Comparison of ENCODE assay signal across 1 cellular context in the genomic region with DNA sequence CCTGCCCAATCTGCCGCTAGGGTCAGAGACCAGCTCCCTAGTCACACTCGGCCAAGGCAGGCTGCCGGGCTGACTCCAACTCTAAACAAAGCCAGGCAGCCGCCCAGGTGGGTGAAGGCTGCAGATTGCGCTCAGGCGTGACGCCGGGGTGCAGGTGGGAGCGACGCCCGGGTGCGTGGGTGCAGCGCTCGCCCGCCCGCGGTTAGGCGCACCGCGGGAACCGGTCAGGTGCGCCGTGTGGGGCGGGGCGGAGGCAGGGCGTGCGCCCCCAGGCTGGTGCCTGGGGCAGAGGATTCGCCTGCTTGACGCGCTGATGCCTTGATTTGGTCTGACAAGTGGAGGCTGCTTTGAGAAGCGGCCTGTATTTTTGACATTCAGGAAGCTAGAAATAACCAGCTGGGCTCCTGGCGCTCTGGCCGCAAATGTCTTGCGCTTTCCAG.
TF ChIP-seq lines count a peak whose summit lies in the region.

No MANE protein-coding gene starts in this region.

TF ChIP-seq in GM12878, 131 proteins besides CTCF, POLR2A, EP300 and RAD21 (continued from another document):
- TF ChIP-seq, protein P1, sequence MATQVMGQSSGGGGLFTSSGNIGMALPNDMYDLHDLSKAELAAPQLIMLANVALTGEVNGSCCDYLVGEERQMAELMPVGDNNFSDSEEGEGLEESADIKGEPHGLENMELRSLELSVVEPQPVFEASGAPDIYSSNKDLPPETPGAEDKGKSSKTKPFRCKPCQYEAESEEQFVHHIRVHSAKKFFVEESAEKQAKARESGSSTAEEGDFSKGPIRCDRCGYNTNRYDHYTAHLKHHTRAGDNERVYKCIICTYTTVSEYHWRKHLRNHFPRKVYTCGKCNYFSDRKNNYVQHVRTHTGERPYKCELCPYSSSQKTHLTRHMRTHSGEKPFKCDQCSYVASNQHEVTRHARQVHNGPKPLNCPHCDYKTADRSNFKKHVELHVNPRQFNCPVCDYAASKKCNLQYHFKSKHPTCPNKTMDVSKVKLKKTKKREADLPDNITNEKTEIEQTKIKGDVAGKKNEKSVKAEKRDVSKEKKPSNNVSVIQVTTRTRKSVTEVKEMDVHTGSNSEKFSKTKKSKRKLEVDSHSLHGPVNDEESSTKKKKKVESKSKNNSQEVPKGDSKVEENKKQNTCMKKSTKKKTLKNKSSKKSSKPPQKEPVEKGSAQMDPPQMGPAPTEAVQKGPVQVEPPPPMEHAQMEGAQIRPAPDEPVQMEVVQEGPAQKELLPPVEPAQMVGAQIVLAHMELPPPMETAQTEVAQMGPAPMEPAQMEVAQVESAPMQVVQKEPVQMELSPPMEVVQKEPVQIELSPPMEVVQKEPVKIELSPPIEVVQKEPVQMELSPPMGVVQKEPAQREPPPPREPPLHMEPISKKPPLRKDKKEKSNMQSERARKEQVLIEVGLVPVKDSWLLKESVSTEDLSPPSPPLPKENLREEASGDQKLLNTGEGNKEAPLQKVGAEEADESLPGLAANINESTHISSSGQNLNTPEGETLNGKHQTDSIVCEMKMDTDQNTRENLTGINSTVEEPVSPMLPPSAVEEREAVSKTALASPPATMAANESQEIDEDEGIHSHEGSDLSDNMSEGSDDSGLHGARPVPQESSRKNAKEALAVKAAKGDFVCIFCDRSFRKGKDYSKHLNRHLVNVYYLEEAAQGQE (IDR thresholded peaks at IDR 0.05; ENCODE audit: low read depth, low read length) = no peak
- TF ChIP-seq TCF3 (IDR thresholded peaks at IDR 0.05; ENCODE audit: borderline replicate concordance, insufficient read depth, low read depth, low read length) (peak; percentile 99), MEF2A (IDR thresholded peaks at IDR 0.05; ENCODE audit: insufficient read depth, low read depth, low read length) (0 out of 2 replicates have a peak, but pooled peaks have one; percentile 15), USF1 (IDR thresholded peaks at IDR 0.05; ENCODE audit: borderline replicate concordance, extremely low read length, insufficient read depth, low read depth, low read length) (peak; percentile 46), NKRF (conservative IDR thresholded peaks at IDR 0.05) (peak; percentile 58), SMARCA5 (IDR thresholded peaks at IDR 0.05) (0 out of 2 replicates have a peak, but pooled peaks have one; percentile 63), ZNF687 (IDR thresholded peaks at IDR 0.05) (0 out of 2 replicates have a peak, but pooled peaks have one; percentile 58), USF2 (IDR thresholded peaks at IDR 0.05; ENCODE audit: borderline replicate concordance, low read depth, low read length) (no peak; the same call in 1 of the 2 replicates), KLF5 (IDR thresholded peaks at IDR 0.05; ENCODE audit: partially characterized antibody) (peak; percentile 31), GATAD2B (conservative IDR thresholded peaks at IDR 0.05; ENCODE audit: low read depth) (peak; percentile 91), DPF2 (IDR thresholded peaks at IDR 0.05) (peak; percentile 95), ZNF217 (IDR thresholded peaks at IDR 0.05) (peak; percentile 86; the same call in 1 of the 2 replicates), HDAC6 (IDR thresholded peaks at IDR 0.05; ENCODE audit: unreplicated experiment) (peak; percentile 40), CREB1 (IDR thresholded peaks at IDR 0.05; ENCODE audit: low read depth) (0 out of 2 replicates have a peak, but pooled peaks have one; percentile 17), POLR2AphosphoS5 (IDR thresholded peaks at IDR 0.05; ENCODE audit: low read length) (0 out of 2 replicates have a peak, but pooled peaks have one; percentile 36), BCL11A (IDR thresholded peaks at IDR 0.05; ENCODE audit: low read depth, low read length) (peak; percentile 31; the same call in 1 of the 2 replicates), ZNF24 (IDR thresholded peaks at IDR 0.05) (no peak), BACH1 (IDR thresholded peaks at IDR 0.05; ENCODE audit: borderline replicate concordance) (peak; percentile 87), BHLHE40 (IDR thresholded peaks at IDR 0.05; ENCODE audit: borderline replicate concordance in 1 of 2, low read depth in 2 of 2, low read length in 1 of 2) (peak; percentile 76 to 95; a peak in 3 of 4 replicates), RUNX3 (IDR thresholded peaks at IDR 0.05; ENCODE audit: low read length) (peak; percentile 85), TAF1 (IDR thresholded peaks at IDR 0.05; ENCODE audit: borderline replicate concordance, low read depth, low read length) (peak; percentile 90), STAT1 (conservative IDR thresholded peaks at IDR 0.05) (0 out of 2 replicates have a peak, but pooled peaks have one; percentile 51), PAX5 (IDR thresholded peaks at IDR 0.05; ENCODE audit: borderline replicate concordance, low read depth, low read length) (peak; percentile 96), LARP7 (IDR thresholded peaks at IDR 0.05) (peak; percentile 79), EGR1 (IDR thresholded peaks at IDR 0.05; ENCODE audit: borderline replicate concordance in 1 of 2, low read depth in 2 of 2, low read length in 2 of 2) (peak in 1 of 2 experiments; percentile 97; a peak in 2 of 3 replicates), NR2F1 (conservative IDR thresholded peaks at IDR 0.05) (peak; percentile 73; the same call in 1 of the 2 replicates), EZH2 (IDR thresholded peaks at IDR 0.05; ENCODE audit: borderline replicate concordance, control insufficient read depth, low read depth, low read length) (no peak), IKZF1 (conservative IDR thresholded peaks at IDR 0.05) (peak; percentile 82), EED (IDR thresholded peaks at IDR 0.05; ENCODE audit: low read depth) (peak; percentile 43), MTA3 (IDR thresholded peaks at IDR 0.05; ENCODE audit: borderline replicate concordance, low read length) (no peak), TCF12 (IDR thresholded peaks at IDR 0.05; ENCODE audit: low read depth, low read length) (peak; percentile 94), SP1 (IDR thresholded peaks at IDR 0.05; ENCODE audit: low read depth, low read length) (peak; percentile 36)
- TF ChIP-seq, protein P2, sequence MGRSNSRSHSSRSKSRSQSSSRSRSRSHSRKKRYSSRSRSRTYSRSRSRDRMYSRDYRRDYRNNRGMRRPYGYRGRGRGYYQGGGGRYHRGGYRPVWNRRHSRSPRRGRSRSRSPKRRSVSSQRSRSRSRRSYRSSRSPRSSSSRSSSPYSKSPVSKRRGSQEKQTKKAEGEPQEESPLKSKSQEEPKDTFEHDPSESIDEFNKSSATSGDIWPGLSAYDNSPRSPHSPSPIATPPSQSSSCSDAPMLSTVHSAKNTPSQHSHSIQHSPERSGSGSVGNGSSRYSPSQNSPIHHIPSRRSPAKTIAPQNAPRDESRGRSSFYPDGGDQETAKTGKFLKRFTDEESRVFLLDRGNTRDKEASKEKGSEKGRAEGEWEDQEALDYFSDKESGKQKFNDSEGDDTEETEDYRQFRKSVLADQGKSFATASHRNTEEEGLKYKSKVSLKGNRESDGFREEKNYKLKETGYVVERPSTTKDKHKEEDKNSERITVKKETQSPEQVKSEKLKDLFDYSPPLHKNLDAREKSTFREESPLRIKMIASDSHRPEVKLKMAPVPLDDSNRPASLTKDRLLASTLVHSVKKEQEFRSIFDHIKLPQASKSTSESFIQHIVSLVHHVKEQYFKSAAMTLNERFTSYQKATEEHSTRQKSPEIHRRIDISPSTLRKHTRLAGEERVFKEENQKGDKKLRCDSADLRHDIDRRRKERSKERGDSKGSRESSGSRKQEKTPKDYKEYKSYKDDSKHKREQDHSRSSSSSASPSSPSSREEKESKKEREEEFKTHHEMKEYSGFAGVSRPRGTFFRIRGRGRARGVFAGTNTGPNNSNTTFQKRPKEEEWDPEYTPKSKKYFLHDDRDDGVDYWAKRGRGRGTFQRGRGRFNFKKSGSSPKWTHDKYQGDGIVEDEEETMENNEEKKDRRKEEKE (IDR thresholded peaks at IDR 0.05) = no peak
- TF ChIP-seq, protein P3, sequence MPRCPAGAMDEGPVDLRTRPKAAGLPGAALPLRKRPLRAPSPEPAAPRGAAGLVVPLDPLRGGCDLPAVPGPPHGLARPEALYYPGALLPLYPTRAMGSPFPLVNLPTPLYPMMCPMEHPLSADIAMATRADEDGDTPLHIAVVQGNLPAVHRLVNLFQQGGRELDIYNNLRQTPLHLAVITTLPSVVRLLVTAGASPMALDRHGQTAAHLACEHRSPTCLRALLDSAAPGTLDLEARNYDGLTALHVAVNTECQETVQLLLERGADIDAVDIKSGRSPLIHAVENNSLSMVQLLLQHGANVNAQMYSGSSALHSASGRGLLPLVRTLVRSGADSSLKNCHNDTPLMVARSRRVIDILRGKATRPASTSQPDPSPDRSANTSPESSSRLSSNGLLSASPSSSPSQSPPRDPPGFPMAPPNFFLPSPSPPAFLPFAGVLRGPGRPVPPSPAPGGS (IDR thresholded peaks at IDR 0.05; ENCODE audit: borderline replicate concordance, insufficient read depth, low read depth, low read length, poor library complexity, severe bottlenecking) = peak; percentile 55
